In genomic region chr3:110741891-110742290, GRCh38 we compare ENCODE assay signal across 24 cellular contexts.
"Had no signal": no experiment of that assay in that cellular context is flagged by ENCODE, and none has a peak within 500 bp of the region (broad histone marks: within the 10 kb centered on the region; RNA-seq: fewer than 3 reads in every experiment).

No MANE protein-coding gene starts in this region.

- H3K27ac ChIP-seq: esophagus squamous epithelium, neutrophil, pancreas, thyroid gland, vagina had no signal

- H3K36me3 ChIP-seq: esophagus squamous epithelium, neutrophil, pancreas, stomach, thyroid gland, vagina had no signal

- H3K27me3 ChIP-seq: esophagus squamous epithelium, neutrophil, pancreas, stomach, thyroid gland, vagina had no signal

- H3K4me1 ChIP-seq: esophagus squamous epithelium, thyroid gland, vagina had no signal

- H3K4me2 ChIP-seq: smooth muscle cell had no signal

- ATAC-seq: effector memory CD8-positive, alpha-beta T cell; left colon; naive thymus-derived CD8-positive, alpha-beta T cell; pancreas; sciatic nerve; stimulated activated effector memory CD8-positive, alpha-beta T cell treated with anti-CD3 and anti-CD28 coated beads, Interleukin-12 subunit alpha, Interleukin-12 subunit beta, amount 100 ng/mL, for 72 hours had no signal

- DNase-seq: cortex of kidney; effector memory CD8-positive, alpha-beta T cell; erythroblast; esophagus squamous epithelium; foreskin melanocyte; hypothalamus; immature natural killer cell; islet precursor cell; kidney glomerular epithelial cell; left colon; naive thymus-derived CD8-positive, alpha-beta T cell; pancreas; stimulated activated CD4-positive, alpha-beta T cell treated with anti-CD3 and anti-CD28 coated beads, Interleukin-12 subunit alpha, Interleukin-12 subunit beta, amount 100 ng/mL, for 4 hours; stimulated activated CD4-positive, alpha-beta T cell treated with anti-CD3 and anti-CD28 coated beads, Interleukin-1b, Interleukin-23, amount 100 ng/mL, for 48 hours; stimulated activated CD4-positive, alpha-beta T cell treated with anti-CD3 and anti-CD28 coated beads, Interleukin-4, amount 100 ng/mL, for 24 hours; stimulated activated naive CD4-positive, alpha-beta T cell treated with Interleukin-2 at 50 U/mL for 16 hours; stomach; thyroid gland; trophoblast cell had no signal

- H3K4me3 ChIP-seq: esophagus squamous epithelium, pancreas, smooth muscle cell, stomach, thyroid gland, vagina had no signal

- H3K9me3 ChIP-seq: esophagus squamous epithelium, neutrophil, pancreas, thyroid gland, vagina had no signal
